ENCODE assay signal across 10 cellular contexts in genomic region chr18:51074605-51075004, GRCh38. TPM values are rescaled to one million over a fixed set of nuclear protein-coding genes. Genes with fewer than 3 reads are reported as not detected.
DNase-seq lines count a peak whose midpoint lies in the region; ATAC-seq, FAIRE-seq and TF ChIP-seq lines count a peak whose summit lies in the region.
"Had no signal": no experiment of that assay in that cellular context is flagged by ENCODE, and none has a peak within 500 bp of the region (broad histone marks: within the 10 kb centered on the region; RNA-seq: fewer than 3 reads in every experiment).

No MANE protein-coding gene starts in this region.

- CTCF ChIA-PET in GM12878 (lab: Yijun Ruan, JAX): no interaction called here

- H3K4me2 ChIP-seq in GM12878 (ENCODE audit: control insufficient read depth, insufficient read depth): no peak overlapping the region

- no peaks in the 10 kb centered on the region for H3K9me3 Mint-ChIP-seq in endodermal cell
- no peaks in the 10 kb centered on the region for H3K9me3 Mint-ChIP-seq in mesothelial cell of epicardium

- TF ChIP-seq CTCF in GM12878 (IDR thresholded peaks at IDR 0.05 in 2 of 3, conservative IDR thresholded peaks at IDR 0.05 in 1 of 3; ENCODE audit: control insufficient read depth in 2 of 3, extremely low read depth in 1 of 3, insufficient read depth in 1 of 3, low read depth in 3 of 3, low read length in 3 of 3): no peak
- TF ChIP-seq CTCF in endodermal cell (conservative IDR thresholded peaks at IDR 0.05): no peak
- no peak for TF ChIP-seq CTCF in mesothelial cell of epicardium (IDR thresholded peaks at IDR 0.05; ENCODE audit: unreplicated experiment)

- peaks cover 67% of the 10 kb centered on the region for H3K36me3 Mint-ChIP-seq in endodermal cell (ENCODE audit: low read depth)
- peaks cover 47% of the 10 kb centered on the region for H3K36me3 Mint-ChIP-seq in mesothelial cell of epicardium

- H3K79me2 ChIP-seq in GM12878 (ENCODE audit: control insufficient read depth, insufficient read depth, low read length): no peaks in the 10 kb centered on the region; the same call in none of the 2 replicates

- H3K4me3 Mint-ChIP-seq in endodermal cell: no peak overlapping the region
- H3K4me3 Mint-ChIP-seq in mesothelial cell of epicardium: no peak overlapping the region

- H3K4me3 ChIP-seq in GM12878 (no peak overlapping the region), endodermal cell (ENCODE audit: low read length) (no peak overlapping the region)

- in situ Hi-C loops in GM12878 (cut with MboI): no loop called here

- TF ChIP-seq EP300 in GM12878 (IDR thresholded peaks at IDR 0.05; ENCODE audit: borderline replicate concordance in 1 of 2, control insufficient read depth in 1 of 2, low read depth in 2 of 2, low read length in 2 of 2): no peak

- WGBS in GM12878 (ENCODE audit: insufficient coverage, insufficient replicate concordance, low lambda C conversion rate, missing lambda C conversion rate): 0% methylated on average over 1 of the region's 1 CpG
- WGBS in endodermal cell (ENCODE audit: insufficient coverage in 1 of 2, insufficient read length in 1 of 2), 2 experiments: 90% methylated on average over 1 of the region's 1 CpG; no CpG with 5 or more reads in 1 of the 2 experiments

- H3K27ac Mint-ChIP-seq in endodermal cell (no peak overlapping the region), mesothelial cell of epicardium (no peak overlapping the region)

- intact Hi-C loops in GM12878 (cut with micrococcal nuclease; ENCODE audit: unreplicated experiment) (no loop called here), cardiac septum (cut with DNase I) (no loop called here)

- H3K9me3 ChIP-seq in GM12878 (replicated peaks; ENCODE audit: control insufficient read depth, insufficient read depth, low read length): no peaks in the 10 kb centered on the region
- H3K9me3 ChIP-seq in endodermal cell (ENCODE audit: control insufficient read depth, low read length): no peaks in the 10 kb centered on the region

- DNase-seq in GM12878 (ENCODE audit: low read depth, low spot score): no peak
- DNase-seq in COLO829 (ENCODE audit: low spot score): no peak
- no peak for DNase-seq in endodermal cell
- no peak for DNase-seq in cardiac septum (ENCODE audit: low spot score)
- DNase-seq in mesothelial cell of epicardium (ENCODE audit: low spot score in 2 of 2, unreplicated experiment in 2 of 2): no peak
- DNase-seq: NCI-H774, occipital lobe had no signal

- RAD21 ChIA-PET in GM12878 (lab: Charles Lee; ENCODE audit: unreplicated experiment): no interaction called here

- BruUV-seq in GM12878 (replicated peaks; lab: Mats Ljungman, UMichigan): no TSS peak

- H3K4me1 ChIP-seq in GM12878 (ENCODE audit: control insufficient read depth, insufficient read depth, low read length): peaks cover 14% of the 10 kb centered on the region
- no peaks in the 10 kb centered on the region for H3K4me1 ChIP-seq in endodermal cell (ENCODE audit: control insufficient read depth, insufficient read depth, low read length)

- H3K27ac ChIP-seq in GM12878 (ENCODE audit: control insufficient read depth, insufficient read depth) (no peak overlapping the region; the same call in 1 of the 2 replicates), endodermal cell (ENCODE audit: low read depth, low read length) (no peak overlapping the region)

- no peak overlapping the region for H3K9ac ChIP-seq in GM12878 (ENCODE audit: control insufficient read depth, insufficient read depth, low read length)
- H3K9ac ChIP-seq in endodermal cell (ENCODE audit: extremely low read depth, low read length, poor library complexity, severe bottlenecking): no peak overlapping the region

- SMC1A ChIA-PET in GM12878 (lab: Charles Lee; ENCODE audit: uncharacterized antibody, unreplicated experiment): interaction anchor here (0.7 kb wide), 1 partner anchor 254 kb away, joined by 3 read pairs; no protein-coding TSS in a partner anchor

- FAIRE-seq in GM12878 (lab: Jason Lieb, UNC): no peak

- H3K36me3 ChIP-seq in GM12878 (ENCODE audit: control insufficient read depth in 2 of 2, insufficient read depth in 2 of 2, low read length in 1 of 2) (peaks cover 0 to 30% of the 10 kb centered on the region in 2 experiments; a peak in 3 of 4 replicates), endodermal cell (ENCODE audit: control insufficient read depth, insufficient read depth, low read length) (peaks cover 79% of the 10 kb centered on the region)

- H4K20me1 ChIP-seq in GM12878 (ENCODE audit: control insufficient read depth, insufficient read depth): no peaks in the 10 kb centered on the region; the same call in 1 of the 2 replicates

- ATAC-seq in GM18498 (IDR thresholded peaks at IDR 0.05; ENCODE audit: unreplicated experiment) (peak; percentile 78), GM21526 (IDR thresholded peaks at IDR 0.05; ENCODE audit: low FRiP score, unreplicated experiment) (peak; percentile 68), HG03442 (IDR thresholded peaks at IDR 0.05; ENCODE audit: unreplicated experiment) (peak; percentile 45), GM12878 (peak; percentile 91)

- no peaks in the 10 kb centered on the region for H3K27me3 Mint-ChIP-seq in endodermal cell (ENCODE audit: insufficient read depth)
- no peaks in the 10 kb centered on the region for H3K27me3 Mint-ChIP-seq in mesothelial cell of epicardium (ENCODE audit: low read depth)

- TF ChIP-seq POLR2A in GM12878 (IDR thresholded peaks at IDR 0.05; ENCODE audit: low read depth, low read length): no peak

- no peak for TF ChIP-seq RAD21 in GM12878 (IDR thresholded peaks at IDR 0.05; ENCODE audit: insufficient read depth, low read depth, low read length)

- POLR2A ChIA-PET in GM12878 (lab: Charles Lee): interaction anchor here (0.5 kb wide), 1 partner anchor 75 kb away, joined by 4 read pairs; no protein-coding TSS in a partner anchor

- no peaks in the 10 kb centered on the region for H3K27me3 ChIP-seq in GM12878 (replicated peaks in 1 of 2; ENCODE audit: control insufficient read depth in 2 of 2, insufficient read depth in 2 of 2, low read length in 1 of 2)
- no peaks in the 10 kb centered on the region for H3K27me3 ChIP-seq in endodermal cell (ENCODE audit: control insufficient read depth, insufficient read depth, low read length, poor library complexity, severe bottlenecking)

- H3K4me1 Mint-ChIP-seq in endodermal cell: no peaks in the 10 kb centered on the region
- H3K4me1 Mint-ChIP-seq in mesothelial cell of epicardium: no peaks in the 10 kb centered on the region

- H2AFZ ChIP-seq in GM12878 (ENCODE audit: control insufficient read depth, low read depth, low read length): no peak overlapping the region

TF ChIP-seq in GM12878, 131 proteins besides CTCF, POLR2A, EP300 and RAD21:
- peak in 1 of 2 experiments; percentile 75; a peak in 2 of 4 replicates for TF ChIP-seq ETV6 (conservative IDR thresholded peaks at IDR 0.05 in 1 of 2, IDR thresholded peaks at IDR 0.05 in 1 of 2; ENCODE audit: borderline replicate concordance in 1 of 2, low read depth in 1 of 2)
- peak; percentile 74 for TF ChIP-seq RUNX3 (IDR thresholded peaks at IDR 0.05; ENCODE audit: low read length)
- TF ChIP-seq IKZF1 (conservative IDR thresholded peaks at IDR 0.05): peak; percentile 37; the same call in 1 of the 2 replicates
- peak; percentile 46; the same call in 1 of the 2 replicates for TF ChIP-seq SPI1 (IDR thresholded peaks at IDR 0.05; ENCODE audit: borderline replicate concordance, insufficient read depth, low read depth, low read length)
- TF ChIP-seq, protein P1, sequence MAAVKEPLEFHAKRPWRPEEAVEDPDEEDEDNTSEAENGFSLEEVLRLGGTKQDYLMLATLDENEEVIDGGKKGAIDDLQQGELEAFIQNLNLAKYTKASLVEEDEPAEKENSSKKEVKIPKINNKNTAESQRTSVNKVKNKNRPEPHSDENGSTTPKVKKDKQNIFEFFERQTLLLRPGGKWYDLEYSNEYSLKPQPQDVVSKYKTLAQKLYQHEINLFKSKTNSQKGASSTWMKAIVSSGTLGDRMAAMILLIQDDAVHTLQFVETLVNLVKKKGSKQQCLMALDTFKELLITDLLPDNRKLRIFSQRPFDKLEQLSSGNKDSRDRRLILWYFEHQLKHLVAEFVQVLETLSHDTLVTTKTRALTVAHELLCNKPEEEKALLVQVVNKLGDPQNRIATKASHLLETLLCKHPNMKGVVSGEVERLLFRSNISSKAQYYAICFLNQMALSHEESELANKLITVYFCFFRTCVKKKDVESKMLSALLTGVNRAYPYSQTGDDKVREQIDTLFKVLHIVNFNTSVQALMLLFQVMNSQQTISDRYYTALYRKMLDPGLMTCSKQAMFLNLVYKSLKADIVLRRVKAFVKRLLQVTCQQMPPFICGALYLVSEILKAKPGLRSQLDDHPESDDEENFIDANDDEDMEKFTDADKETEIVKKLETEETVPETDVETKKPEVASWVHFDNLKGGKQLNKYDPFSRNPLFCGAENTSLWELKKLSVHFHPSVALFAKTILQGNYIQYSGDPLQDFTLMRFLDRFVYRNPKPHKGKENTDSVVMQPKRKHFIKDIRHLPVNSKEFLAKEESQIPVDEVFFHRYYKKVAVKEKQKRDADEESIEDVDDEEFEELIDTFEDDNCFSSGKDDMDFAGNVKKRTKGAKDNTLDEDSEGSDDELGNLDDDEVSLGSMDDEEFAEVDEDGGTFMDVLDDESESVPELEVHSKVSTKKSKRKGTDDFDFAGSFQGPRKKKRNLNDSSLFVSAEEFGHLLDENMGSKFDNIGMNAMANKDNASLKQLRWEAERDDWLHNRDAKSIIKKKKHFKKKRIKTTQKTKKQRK (IDR thresholded peaks at IDR 0.05; ENCODE audit: low read depth, low read length): no peak
TF ChIP-seq in GM12878: peak in this region for 4.

RNA-seq across cellular contexts. Expression of gene SMAD4, which starts 44.6 kb away (rescaled TPM):
- 206 and 224 TPM in 2 replicates for total RNA-seq in GM12878 (2013; cell fraction: nucleolus; rRNA removed)
- 60.4 and 70.7 TPM in 2 replicates for total RNA-seq in GM12878 (2014; rRNA removed)
- 34.2 and 34.9 TPM in 2 replicates for total RNA-seq in GM12878 (2014; rRNA removed; fragmentation: Illumina TruSeq; extraction: Trizol)
- total RNA-seq in GM12878 (2021): 57.5 and 64.5 TPM in 2 replicates
- 14.6 TPM for polyA plus RNA-seq in GM12878 (2011; ENCODE audit: low read depth)
- polyA plus RNA-seq in GM12878 (2011; rRNA removed): 81.7 and 99.9 TPM in 2 replicates
- polyA plus RNA-seq in GM12878 (2011; cell fraction: cytosol; rRNA removed): 42.4 and 59.6 TPM in 2 replicates
- polyA plus RNA-seq in GM12878 (2011; cell fraction: nucleus; rRNA removed): 48.1 and 49.9 TPM in 2 replicates
- 20.3 and 34.9 TPM in 2 replicates for polyA plus RNA-seq in GM12878 (2012)
- 45.7 and 70.1 TPM in 2 replicates for polyA plus RNA-seq in GM12878 (2014; fragmentation: Illumina TruSeq; extraction: Trizol)
- 10 to 100 TPM in 1 of 2 experiments, 1 to 10 TPM in 1; 9.6 to 13.3 TPM for polyA plus RNA-seq in GM12878 (2014; fragmentation: Nextera tagmentation; extraction: Ambion mirVana)
- 25.2 and 28.5 TPM in 2 replicates for polyA plus RNA-seq in GM12878 (2014; rRNA removed)
- 10 to 100 TPM; 10.3 to 40.8 TPM for polyA plus RNA-seq in GM12878 (2016; fragmentation: Nextera tagmentation; extraction: Ambion mirVana)
- polyA minus RNA-seq in GM12878 (2011; rRNA and poly(A)+ RNA removed): 70.0 and 177 TPM in 2 replicates
- polyA minus RNA-seq in GM12878 (2011; cell fraction: cytosol; rRNA and poly(A)+ RNA removed): 29.0 and 32.4 TPM in 2 replicates
- polyA minus RNA-seq in GM12878 (2011; cell fraction: nucleus; rRNA and poly(A)+ RNA removed): 15.7 and 30.4 TPM in 2 replicates
- total RNA-seq in endodermal cell: 100 to 1,000 TPM; 132 to 133 TPM
- 136 TPM for polyA plus RNA-seq in endodermal cell (2013, experiment 1 of 2)
- 130 TPM for polyA plus RNA-seq in endodermal cell (2013, experiment 2 of 2)
- total RNA-seq in cardiac septum: 88.7 TPM
- total RNA-seq in mesothelial cell of epicardium: 147 to 152 TPM (median 148 TPM) in 3 replicates
